Comparison of ENCODE assay signal across 10 cellular contexts in the genomic region with DNA sequence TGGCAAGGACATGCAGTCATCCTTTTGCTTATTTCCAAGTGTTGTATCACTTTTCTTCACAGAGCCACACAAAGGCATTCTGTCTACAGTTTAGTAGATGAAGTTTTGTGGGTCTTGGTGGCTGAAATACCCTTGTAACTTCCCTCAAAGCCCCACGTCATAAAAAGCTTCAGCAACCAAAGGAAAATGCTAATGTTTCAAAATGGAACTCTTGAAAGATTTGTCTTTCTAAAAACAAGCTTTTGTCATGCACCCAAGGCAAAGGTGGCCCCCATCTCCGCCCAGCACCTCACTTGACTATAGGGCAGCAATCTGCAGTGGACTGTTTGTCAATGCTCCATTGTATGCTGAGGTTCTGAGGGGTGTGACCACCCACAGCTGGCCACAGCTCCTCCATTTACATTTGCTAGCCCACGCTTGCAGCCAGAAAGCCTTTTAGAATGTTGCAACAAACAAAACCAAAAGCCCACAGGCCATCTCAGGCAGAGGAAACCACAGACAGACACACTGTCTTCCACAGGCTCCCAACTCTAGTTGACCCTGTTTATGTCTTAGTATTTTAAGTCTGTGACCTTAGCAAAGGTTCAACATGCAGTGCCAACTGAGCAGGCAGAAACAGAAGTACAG.
DNase-seq lines count a peak whose midpoint lies in the region; ATAC-seq, FAIRE-seq and TF ChIP-seq lines count a peak whose summit lies in the region.
"Had no signal": no experiment of that assay in that cellular context is flagged by ENCODE, and none has a peak within 500 bp of the region (broad histone marks: within the 10 kb centered on the region; RNA-seq: fewer than 3 reads in every experiment).

No MANE protein-coding gene starts in this region.

- H2AFZ ChIP-seq in HepG2 (ENCODE audit: low read length), result no peak overlapping the region

- intact Hi-C loops in HepG2 (cut with micrococcal nuclease; ENCODE audit: unreplicated experiment), result no loop called here
- intact Hi-C loops in ovary (cut with DNase I), result no loop called here

- DNase-seq in CD1c-positive myeloid dendritic cell (ENCODE audit: extremely low spot score) (peak; percentile 14), HAP-1 (ENCODE audit: low spot score in 2 of 2) (peak; percentile 12 to 55), SKM-1 (lab: John Stamatoyannopoulos, UW; ENCODE audit: unreplicated experiment) (peak; percentile 46), HepG2 (ENCODE audit: low spot score) (peak; percentile 4), DMS53 treated with DMSO at 0.1 percent for 48 hours (lab: John Stamatoyannopoulos, UW; ENCODE audit: unreplicated experiment) (no peak), ovary (no peak)
- DNase-seq: DMS53, posterior cingulate gyrus had no signal

- H3K79me2 ChIP-seq in HepG2 (ENCODE audit: insufficient read depth, low read length), result no peaks in the 10 kb centered on the region

- no peak for TF ChIP-seq RAD21 in HepG2 (CRISPR knock-in tag; IDR thresholded peaks at IDR 0.05)

- TF ChIP-seq CTCF in HepG2 (CRISPR knock-in tag; IDR thresholded peaks at IDR 0.05) (no peak), ovary (IDR thresholded peaks at IDR 0.05) (no peak)

- H3K9ac ChIP-seq in HepG2 (ENCODE audit: insufficient read depth, low read depth, low read length), result no peak overlapping the region

- H3K9me3 ChIP-seq in HAP-1 (no peaks in the 10 kb centered on the region), HepG2 (ENCODE audit: low read length) (no peaks in the 10 kb centered on the region), ovary (no peaks in the 10 kb centered on the region)

- no CpG with 5 or more reads among the region's 3 CpGs for WGBS in HepG2 (ENCODE audit: low lambda C conversion rate)
- 59 to 63% (median 61%) methylated on average over 3 of the region's 3 CpGs for WGBS in ovary, 3 donors

- POLR2A ChIA-PET in HepG2 (lab: Yijun Ruan, JAX), result no interaction called here

- FAIRE-seq in HepG2 (lab: Jason Lieb, UNC), result no peak

- TF ChIP-seq EP300 in HepG2 (IDR thresholded peaks at IDR 0.05; ENCODE audit: low read depth in 2 of 2, low read length in 2 of 2), result no peak
- TF ChIP-seq EP300 in HepG2 (CRISPR knock-in tag; IDR thresholded peaks at IDR 0.05; ENCODE audit: borderline replicate concordance), result no peak
- no peak for TF ChIP-seq EP300 in ovary (IDR thresholded peaks at IDR 0.05)

- peak overlapping the region; percentile 18; the same call in 1 of the 2 replicates for H3K4me2 ChIP-seq in HepG2 (ENCODE audit: low read depth, low read length)

- H3K27me3 ChIP-seq in HAP-1 (ENCODE audit: low read depth), result no peaks in the 10 kb centered on the region
- H3K27me3 ChIP-seq in HepG2 (ENCODE audit: control insufficient read depth in 1 of 2, insufficient read depth in 2 of 2, low read length in 2 of 2), result no peaks in the 10 kb centered on the region
- H3K27me3 ChIP-seq in ovary, result no peaks in the 10 kb centered on the region

- CTCF ChIA-PET in HepG2 (lab: Yijun Ruan, JAX; ENCODE audit: low intra/inter-chr PET ratio, low total read pairs), result no interaction called here

- in situ Hi-C loops in HAP-1 (cut with MboI; ENCODE audit: low sequenced_read_pairs), result no loop called here
- in situ Hi-C loops in HepG2 (cut with HindIII; ENCODE audit: extremely low pct_ligation_motif_present, low pct_unique_long_range_greater_than_20kb), result no loop called here

- H3K36me3 ChIP-seq in HAP-1 (replicated peaks), result no peaks in the 10 kb centered on the region
- H3K36me3 ChIP-seq in HepG2 (replicated peaks in 1 of 2; ENCODE audit: control insufficient read depth in 1 of 2, insufficient read depth in 2 of 2, low read length in 2 of 2), result no peaks in the 10 kb centered on the region
- H3K36me3 ChIP-seq in ovary, result no peaks in the 10 kb centered on the region

- no peak overlapping the region for H3K27ac ChIP-seq in HepG2 (ENCODE audit: extremely low read length, insufficient read depth, low read length)
- H3K27ac ChIP-seq in ovary, result no peak overlapping the region

- H3K4me3 ChIP-seq in HAP-1 (no peak overlapping the region), HepG2 (replicated peaks in 1 of 3; ENCODE audit: insufficient read depth in 1 of 3, low read depth in 2 of 3, low read length in 3 of 3) (no peak overlapping the region), ovary (no peak overlapping the region)

- H3K4me1 ChIP-seq in HAP-1 (peaks cover 2% of the 10 kb centered on the region), HepG2 (ENCODE audit: insufficient read depth, low read length) (peaks cover 29% of the 10 kb centered on the region), ovary (ENCODE audit: insufficient read depth) (no peaks in the 10 kb centered on the region)

- no TSS peak for BruUV-seq in HepG2 (replicated peaks; lab: Mats Ljungman, UMichigan)

- ATAC-seq in HepG2 (peak; percentile 57), HG02763 (IDR thresholded peaks at IDR 0.05; ENCODE audit: unreplicated experiment) (no peak), HG03439 (IDR thresholded peaks at IDR 0.05; ENCODE audit: unreplicated experiment) (no peak)

- no peaks in the 10 kb centered on the region for H4K20me1 ChIP-seq in HepG2 (ENCODE audit: insufficient read depth, low read length)

- TF ChIP-seq POLR2A in HepG2 (IDR thresholded peaks at IDR 0.05; ENCODE audit: insufficient read depth in 1 of 2, low read depth in 2 of 2, low read length in 2 of 2) (no peak), ovary (IDR thresholded peaks at IDR 0.05) (no peak)

TF ChIP-seq in HepG2, 621 proteins besides CTCF, POLR2A, EP300 and RAD21:
- TF ChIP-seq HIVEP1 (CRISPR knock-in tag; IDR thresholded peaks at IDR 0.05), result no peak
- no peak for TF ChIP-seq TEAD3 (CRISPR knock-in tag; optimal IDR thresholded peaks at IDR 0.05; ENCODE audit: borderline replicate concordance)
- no peak for TF ChIP-seq DMAP1 (CRISPR knock-in tag; IDR thresholded peaks at IDR 0.05)
- no peak for TF ChIP-seq SOX13 (IDR thresholded peaks at IDR 0.05)
- TF ChIP-seq SOX13 (CRISPR knock-in tag; conservative IDR thresholded peaks at IDR 0.05 in 1 of 2, IDR thresholded peaks at IDR 0.05 in 1 of 2), result 0 out of 4 replicates have a peak, but pooled peaks of 1 of the 2 experiments have one; percentile 11
- TF ChIP-seq ZNF263 (CRISPR knock-in tag; IDR thresholded peaks at IDR 0.05), result no peak
- 0 out of 2 replicates have a peak, but pooled peaks have one; percentile 42 for TF ChIP-seq ZNF564 (CRISPR knock-in tag; IDR thresholded peaks at IDR 0.05)
- TF ChIP-seq ZNF724P (CRISPR knock-in tag; IDR thresholded peaks at IDR 0.05; ENCODE audit: borderline replicate concordance), result no peak
- no peak for TF ChIP-seq NFYC (CRISPR knock-in tag; IDR thresholded peaks at IDR 0.05)
- TF ChIP-seq, protein P1, sequence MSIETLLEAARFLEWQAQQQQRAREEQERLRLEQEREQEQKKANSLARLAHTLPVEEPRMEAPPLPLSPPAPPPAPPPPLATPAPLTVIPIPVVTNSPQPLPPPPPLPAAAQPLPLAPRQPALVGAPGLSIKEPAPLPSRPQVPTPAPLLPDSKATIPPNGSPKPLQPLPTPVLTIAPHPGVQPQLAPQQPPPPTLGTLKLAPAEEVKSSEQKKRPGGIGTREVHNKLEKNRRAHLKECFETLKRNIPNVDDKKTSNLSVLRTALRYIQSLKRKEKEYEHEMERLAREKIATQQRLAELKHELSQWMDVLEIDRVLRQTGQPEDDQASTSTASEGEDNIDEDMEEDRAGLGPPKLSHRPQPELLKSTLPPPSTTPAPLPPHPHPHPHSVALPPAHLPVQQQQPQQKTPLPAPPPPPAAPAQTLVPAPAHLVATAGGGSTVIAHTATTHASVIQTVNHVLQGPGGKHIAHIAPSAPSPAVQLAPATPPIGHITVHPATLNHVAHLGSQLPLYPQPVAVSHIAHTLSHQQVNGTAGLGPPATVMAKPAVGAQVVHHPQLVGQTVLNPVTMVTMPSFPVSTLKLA (IDR thresholded peaks at IDR 0.05), result no peak
- TF ChIP-seq SP4 (CRISPR knock-in tag; IDR thresholded peaks at IDR 0.05), result no peak
- TF ChIP-seq KAT7 (CRISPR knock-in tag; IDR thresholded peaks at IDR 0.05; ENCODE audit: borderline replicate concordance), result no peak
- no peak for TF ChIP-seq ZNF7 (CRISPR knock-in tag; IDR thresholded peaks at IDR 0.05)
- no peak for TF ChIP-seq U2AF2 (IDR thresholded peaks at IDR 0.05; ENCODE audit: low read depth, low read length)
- no peak for TF ChIP-seq FOXC1 (CRISPR knock-in tag; IDR thresholded peaks at IDR 0.05; ENCODE audit: borderline replicate concordance)
TF ChIP-seq in HepG2: peak in this region for 2.

Comparison
In these comparisons a context has a peak if more than half of its experiments do, and no peak if none do; other contexts are left out.
1. DNase-seq: peak in CD1c-positive myeloid dendritic cell (single experiment), HAP-1 (2 of 2), SKM-1 (single experiment) and HepG2 (single experiment); none in DMS53 treated with DMSO at 0.1 percent for 48 hours (single experiment) and ovary (0 of 5).